ENCODE assay signal across 24 cellular contexts in the genomic region with DNA sequence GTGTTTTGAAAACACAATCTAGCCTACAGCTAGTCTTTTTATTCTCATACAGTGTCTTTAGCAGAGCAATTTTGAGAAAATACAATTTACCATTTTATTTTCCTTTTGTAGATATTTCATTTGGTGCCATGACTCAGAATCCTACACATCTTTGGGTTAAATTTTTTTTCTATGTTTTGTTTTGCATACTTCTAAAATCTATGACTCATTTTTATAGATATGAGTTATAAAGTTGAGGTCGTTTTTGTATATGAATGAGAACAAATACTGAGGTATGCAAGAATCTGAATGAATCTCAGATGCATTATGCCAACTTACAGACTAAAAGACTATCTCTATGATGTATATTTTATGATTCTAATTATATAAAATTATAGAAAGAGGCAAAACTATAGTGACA.
A peak's percentile ranks its signal among the peaks of the same experiment; 100 is the strongest.
DNase-seq lines count a peak whose midpoint lies in the region; ATAC-seq, FAIRE-seq and TF ChIP-seq lines count a peak whose summit lies in the region.
"Had no signal": no experiment of that assay in that cellular context is flagged by ENCODE, and none has a peak within 500 bp of the region (broad histone marks: within the 10 kb centered on the region; RNA-seq: fewer than 3 reads in every experiment).

No MANE protein-coding gene starts in this region.

- H3K4me3 Mint-ChIP-seq in MCF 10A (ENCODE audit: unreplicated experiment), result no peak overlapping the region
- H3K4me3 Mint-ChIP-seq in activated naive CD8-positive, alpha-beta T cell treated with anti-CD3 and anti-CD28 coated beads, Interleukin-2, amount 50 U/mL, for 24 hours, result no peak overlapping the region
- H3K4me3 Mint-ChIP-seq in activated T-cell treated with anti-CD3 and anti-CD28 coated beads, Interleukin-2, amount 50 U/mL, for 72 hours, result no peak overlapping the region
- H3K4me3 Mint-ChIP-seq: B cell; CD8-positive, alpha-beta memory T cell; HFFc6 had no signal

- H3K36me3 ChIP-seq in breast epithelium, result no peaks in the 10 kb centered on the region
- H3K36me3 ChIP-seq in bronchial epithelial cell (ENCODE audit: control insufficient read depth, insufficient read depth, low read length), result no peaks in the 10 kb centered on the region

- TF ChIP-seq POLR2A in breast epithelium (IDR thresholded peaks at IDR 0.05), result no peak

- no peak overlapping the region for H3K27ac ChIP-seq in breast epithelium
- H3K27ac ChIP-seq: 22Rv1, C4-2B, PC-9 had no signal

- no peaks in the 10 kb centered on the region for H3K9me3 ChIP-seq in breast epithelium

- no TSS peak for BruUV-seq in MCF 10A (replicated peaks; lab: Mats Ljungman, UMichigan)

- no peak for ATAC-seq in activated naive CD8-positive, alpha-beta T cell treated with anti-CD3 and anti-CD28 coated beads, Interleukin-2, amount 50 U/mL, for 24 hours
- no peak for ATAC-seq in activated T-cell treated with anti-CD3 and anti-CD28 coated beads, Interleukin-2, amount 50 U/mL, for 72 hours (replicated peaks in 1 of 2)

- intact Hi-C loops in MCF 10A (cut with micrococcal nuclease), result no loop called here
- intact Hi-C loops in breast epithelium (cut with DNase I; ENCODE audit: low total_unique reads), result no loop called here

- H3K9me3 Mint-ChIP-seq in MCF 10A (ENCODE audit: unreplicated experiment), result no peaks in the 10 kb centered on the region
- H3K9me3 Mint-ChIP-seq in activated naive CD8-positive, alpha-beta T cell treated with anti-CD3 and anti-CD28 coated beads, Interleukin-2, amount 50 U/mL, for 24 hours, result peaks cover 3% of the 10 kb centered on the region
- H3K9me3 Mint-ChIP-seq in activated T-cell treated with anti-CD3 and anti-CD28 coated beads, Interleukin-2, amount 50 U/mL, for 72 hours, result peaks cover 0 to 6% of the 10 kb centered on the region in 2 donors
- H3K9me3 Mint-ChIP-seq: HFFc6 had no signal

- no peaks in the 10 kb centered on the region for H3K27me3 ChIP-seq in breast epithelium
- H3K27me3 ChIP-seq in bronchial epithelial cell (ENCODE audit: control insufficient read depth, insufficient read depth, low read length), result no peaks in the 10 kb centered on the region

- CTCF ChIA-PET in MCF 10A (lab: Yijun Ruan, JAX), result interaction anchor here (0.6 kb wide), 2 partner anchors 34 to 826 kb away, joined by 3 read pairs; no protein-coding TSS in a partner anchor

- no peaks in the 10 kb centered on the region for H3K4me1 ChIP-seq in breast epithelium

- H3K4me3 ChIP-seq in breast epithelium (no peak overlapping the region), bronchial epithelial cell (ENCODE audit: low read depth, low read length) (no peak overlapping the region), fibroblast of the aortic adventitia (ENCODE audit: low read depth, low read length) (no peak overlapping the region)
- H3K4me3 ChIP-seq: PC-9 had no signal

- DNase-seq in MCF 10A (ENCODE audit: unreplicated experiment), result no peak
- no peak for DNase-seq in breast epithelium (ENCODE audit: low spot score in 2 of 2)
- peak; percentile 54 for DNase-seq in bronchial epithelial cell (ENCODE audit: low read depth)
- DNase-seq in fibroblast of the aortic adventitia (ENCODE audit: low read depth), result peak; percentile 22
- no peak for DNase-seq in D341Med (ENCODE audit: low spot score)
- no peak for DNase-seq in activated naive CD8-positive, alpha-beta T cell treated with anti-CD3 and anti-CD28 coated beads, Interleukin-2, amount 50 U/mL, for 24 hours
- DNase-seq in activated T-cell treated with anti-CD3 and anti-CD28 coated beads, Interleukin-2, amount 50 U/mL, for 72 hours, result no peak
- DNase-seq: CD8-positive, alpha-beta memory T cell; DMS79 treated with DMSO at 0.1 percent for 48 hours; H7; HFFc6; KG1; MM.1S; NCI-H2029 treated with DMSO at 0.1 percent for 48 hours; NCI-H446 treated with DMSO at 0.1 percent for 48 hours; NCI-H526; NCI-H82; NK-92 treated with Interleukin-12 subunit alpha and Interleukin-12 subunit beta, amount 100 ng/mL, for 24 hours; PC-9; SHP77 had no signal

- no peak for TF ChIP-seq CTCF in MCF 10A (IDR thresholded peaks at IDR 0.05; ENCODE audit: unreplicated experiment)
- no peak for TF ChIP-seq CTCF in breast epithelium (IDR thresholded peaks at IDR 0.05)
- no peak for TF ChIP-seq CTCF in bronchial epithelial cell (IDR thresholded peaks at IDR 0.05; ENCODE audit: insufficient read depth, low read length, severe bottlenecking)
- TF ChIP-seq CTCF in fibroblast of the aortic adventitia (IDR thresholded peaks at IDR 0.05; ENCODE audit: insufficient read depth, low read length), result no peak

- H3K36me3 Mint-ChIP-seq in MCF 10A (ENCODE audit: insufficient read depth, unreplicated experiment), result no peaks in the 10 kb centered on the region
- no peaks in the 10 kb centered on the region for H3K36me3 Mint-ChIP-seq in activated naive CD8-positive, alpha-beta T cell treated with anti-CD3 and anti-CD28 coated beads, Interleukin-2, amount 50 U/mL, for 24 hours (ENCODE audit: low read depth)
- no peaks in the 10 kb centered on the region for H3K36me3 Mint-ChIP-seq in activated T-cell treated with anti-CD3 and anti-CD28 coated beads, Interleukin-2, amount 50 U/mL, for 72 hours (ENCODE audit: insufficient read depth in 2 of 2)

- no peaks in the 10 kb centered on the region for H3K27me3 Mint-ChIP-seq in MCF 10A (ENCODE audit: insufficient read depth, unreplicated experiment)
- no peaks in the 10 kb centered on the region for H3K27me3 Mint-ChIP-seq in activated naive CD8-positive, alpha-beta T cell treated with anti-CD3 and anti-CD28 coated beads, Interleukin-2, amount 50 U/mL, for 24 hours
- H3K27me3 Mint-ChIP-seq in activated T-cell treated with anti-CD3 and anti-CD28 coated beads, Interleukin-2, amount 50 U/mL, for 72 hours (ENCODE audit: low read depth), result no peaks in the 10 kb centered on the region
- H3K27me3 Mint-ChIP-seq: B cell; CD8-positive, alpha-beta memory T cell had no signal

- no peak for FAIRE-seq in bronchial epithelial cell (lab: Jason Lieb, UNC)
- FAIRE-seq: GM19239 had no signal

- H3K4me1 Mint-ChIP-seq in MCF 10A (ENCODE audit: insufficient read depth, unreplicated experiment), result no peaks in the 10 kb centered on the region
- no peaks in the 10 kb centered on the region for H3K4me1 Mint-ChIP-seq in activated naive CD8-positive, alpha-beta T cell treated with anti-CD3 and anti-CD28 coated beads, Interleukin-2, amount 50 U/mL, for 24 hours
- H3K4me1 Mint-ChIP-seq in activated T-cell treated with anti-CD3 and anti-CD28 coated beads, Interleukin-2, amount 50 U/mL, for 72 hours (ENCODE audit: low read depth), result no peaks in the 10 kb centered on the region
- H3K4me1 Mint-ChIP-seq: B cell; CD8-positive, alpha-beta memory T cell had no signal

- H3K27ac Mint-ChIP-seq in MCF 10A (ENCODE audit: low read depth, unreplicated experiment), result peak overlapping the region; percentile 47
- H3K27ac Mint-ChIP-seq in activated naive CD8-positive, alpha-beta T cell treated with anti-CD3 and anti-CD28 coated beads, Interleukin-2, amount 50 U/mL, for 24 hours, result no peak overlapping the region
- no peak overlapping the region for H3K27ac Mint-ChIP-seq in activated T-cell treated with anti-CD3 and anti-CD28 coated beads, Interleukin-2, amount 50 U/mL, for 72 hours
- H3K27ac Mint-ChIP-seq: B cell; CD8-positive, alpha-beta memory T cell; HFFc6 had no signal

- POLR2A ChIA-PET in MCF 10A (lab: Yijun Ruan, JAX), result interaction anchor here (1.2 kb wide), 1 partner anchor 11 kb away, joined by 3 read pairs; no protein-coding TSS in a partner anchor

Comparison
In these comparisons a context has a peak if more than half of its experiments do, and no peak if none do; other contexts are left out.
1. DNase-seq: peak in bronchial epithelial cell (single experiment) and fibroblast of the aortic adventitia (single experiment); none in MCF 10A (single experiment), breast epithelium (0 of 2), D341Med (single experiment), activated naive CD8-positive, alpha-beta T cell treated with anti-CD3 and anti-CD28 coated beads, Interleukin-2, amount 50 U/mL, for 24 hours (single experiment) and activated T-cell treated with anti-CD3 and anti-CD28 coated beads, Interleukin-2, amount 50 U/mL, for 72 hours (0 of 2).